In genomic region chr4:145734051-145734450, GRCh38 we compare ENCODE assay signal across 11 cellular contexts. TPM values are rescaled to one million over a fixed set of nuclear protein-coding genes. Genes with fewer than 3 reads are reported as not detected.
DNase-seq lines count a peak whose midpoint lies in the region; ATAC-seq and TF ChIP-seq lines count a peak whose summit lies in the region.
"Had no signal": no experiment of that assay in that cellular context is flagged by ENCODE, and none has a peak within 500 bp of the region (broad histone marks: within the 10 kb centered on the region; RNA-seq: fewer than 3 reads in every experiment).

No MANE protein-coding gene starts in this region.

- no peaks in the 10 kb centered on the region for H3K36me3 Mint-ChIP-seq in activated naive CD4-positive, alpha-beta T cell treated with anti-CD3 and anti-CD28 coated beads for 36 hours (ENCODE audit: low read depth)

- ATAC-seq in body of pancreas (no peak), HG03378 (IDR thresholded peaks at IDR 0.05; ENCODE audit: unreplicated experiment) (no peak)

- no peak for TF ChIP-seq EP300 in transverse colon (IDR thresholded peaks at IDR 0.05; ENCODE audit: low read depth)

- no peak overlapping the region for H3K27ac Mint-ChIP-seq in activated naive CD4-positive, alpha-beta T cell treated with anti-CD3 and anti-CD28 coated beads for 36 hours

- H2BK5ac ChIP-seq in mesendoderm (ENCODE audit: low read length): peak overlapping the region; percentile 48

- H3K4me3 ChIP-seq in body of pancreas (no peak overlapping the region), mesendoderm (ENCODE audit: low read length) (no peak overlapping the region), transverse colon (peak overlapping the region in 2 of 4 donors; percentile 16 to 59)

- intact Hi-C loops in activated naive CD4-positive, alpha-beta T cell treated with anti-CD3 and anti-CD28 coated beads for 36 hours (cut with micrococcal nuclease): loop anchor here (5.0 to 10.0 kb wide), 4 partner anchors 249 to 1883 kb away; partner anchors contain the start of genes SLC10A7, SMAD1 and TMEM184C
- intact Hi-C loops in body of pancreas (cut with DNase I): no loop called here
- intact Hi-C loops in transverse colon (cut with DNase I; ENCODE audit: low total_unique reads): loop anchor here (10.0 kb wide), 1 partner anchor 201 kb away; the partner anchor contains the start of gene ZNF827

- no peak for DNase-seq in activated naive CD4-positive, alpha-beta T cell treated with anti-CD3 and anti-CD28 coated beads for 36 hours
- DNase-seq in activated naive CD4-positive, alpha-beta T cell (lab: John Stamatoyannopoulos, UW): no peak
- DNase-seq in body of pancreas: no peak
- peak; percentile 18 for DNase-seq in mesendoderm
- DNase-seq in transverse colon: no peak
- no peak for DNase-seq in SW480 (ENCODE audit: low spot score)
- no peak for DNase-seq in dedifferentiated amniotic fluid mesenchymal stem cell (ENCODE audit: extremely low spot score)
- DNase-seq: NCI-H2171 had no signal

- H2BK120ac ChIP-seq in mesendoderm (ENCODE audit: low read depth, low read length): no peak overlapping the region

- H4K8ac ChIP-seq in mesendoderm (ENCODE audit: low read depth, low read length): no peak overlapping the region

- H3K79me2 ChIP-seq in mesendoderm (ENCODE audit: control insufficient read depth, insufficient read depth, low read length): no peaks in the 10 kb centered on the region

- H3K4ac ChIP-seq in mesendoderm (ENCODE audit: low read depth, low read length): peak overlapping the region; percentile 97

- no peaks in the 10 kb centered on the region for H3K9me3 Mint-ChIP-seq in activated naive CD4-positive, alpha-beta T cell treated with anti-CD3 and anti-CD28 coated beads for 36 hours

- H3K4me1 ChIP-seq in body of pancreas: peaks cover 59% of the 10 kb centered on the region
- peaks cover 33% of the 10 kb centered on the region for H3K4me1 ChIP-seq in mesendoderm (ENCODE audit: control insufficient read depth, low read depth, low read length)
- H3K4me1 ChIP-seq in transverse colon: peaks cover 17 to 62% (median 49%) of the 10 kb centered on the region in 4 donors

- H3K23ac ChIP-seq in mesendoderm (ENCODE audit: low read length): peak overlapping the region; percentile 7

- H2AK5ac ChIP-seq in mesendoderm (ENCODE audit: low read length): peak overlapping the region; percentile 55

- H3K56ac ChIP-seq in mesendoderm (ENCODE audit: low read length): peak overlapping the region; percentile 68

- CTCF ChIA-PET in activated naive CD4-positive, alpha-beta T cell treated with anti-CD3 and anti-CD28 coated beads for 36 hours (lab: Charles Lee): interaction anchor here (0.6 kb wide), 1 partner anchor 466 kb away, joined by 3 read pairs; no protein-coding TSS in a partner anchor

- TF ChIP-seq POLR2A in body of pancreas (IDR thresholded peaks at IDR 0.05) (no peak), transverse colon (IDR thresholded peaks at IDR 0.05) (no peak)

- H3K4me1 Mint-ChIP-seq in activated naive CD4-positive, alpha-beta T cell treated with anti-CD3 and anti-CD28 coated beads for 36 hours (ENCODE audit: low read depth): peaks cover 7% of the 10 kb centered on the region

- H3K36me3 ChIP-seq in body of pancreas (replicated peaks in 1 of 2; ENCODE audit: insufficient read depth in 1 of 2, low read depth in 2 of 2): no peaks in the 10 kb centered on the region
- H3K36me3 ChIP-seq in mesendoderm (ENCODE audit: control insufficient read depth, insufficient read depth, low read length): no peaks in the 10 kb centered on the region
- H3K36me3 ChIP-seq in transverse colon: no peaks in the 10 kb centered on the region

- in situ Hi-C loops in transverse colon (cut with MboI; ENCODE audit: low pct_ligation_motif_present in 1 of 4, low pct_unique_long_range_greater_than_20kb in 1 of 4, low sequenced_read_pairs in 3 of 4): no loop called here

- H3K27me3 ChIP-seq in body of pancreas (no peaks in the 10 kb centered on the region), mesendoderm (ENCODE audit: insufficient read depth, low read length, poor library complexity) (no peaks in the 10 kb centered on the region), transverse colon (no peaks in the 10 kb centered on the region)

- 60 to 70% methylated on average over 7 of the region's 7 CpGs for WGBS in body of pancreas, 2 donors
- no CpG with 5 or more reads among the region's 7 CpGs for WGBS in mesendoderm (ENCODE audit: extremely low coverage, insufficient coverage, low lambda C conversion rate)
- 46 to 67% methylated on average over 7 of the region's 7 CpGs for WGBS in transverse colon (ENCODE audit: low coverage in 1 of 2), 2 donors

- H3K27ac ChIP-seq in body of pancreas: peak overlapping the region; percentile 94 to 99 (median 98)
- H3K27ac ChIP-seq in mesendoderm (ENCODE audit: low read depth, low read length): peak overlapping the region; percentile 100
- H3K27ac ChIP-seq in transverse colon: peak overlapping the region; percentile 92 to 96 (median 93)

- H4K5ac ChIP-seq in mesendoderm (ENCODE audit: low read length): no peak overlapping the region

- no peak overlapping the region for H3K4me2 ChIP-seq in mesendoderm (ENCODE audit: low read length)

- no peak overlapping the region for H3K9ac ChIP-seq in mesendoderm (ENCODE audit: low read length)

- no peaks in the 10 kb centered on the region for H3K79me1 ChIP-seq in mesendoderm (ENCODE audit: low read length)

- H3K4me3 Mint-ChIP-seq in activated naive CD4-positive, alpha-beta T cell treated with anti-CD3 and anti-CD28 coated beads for 36 hours: peak overlapping the region; percentile 75

- H3K9me3 ChIP-seq in body of pancreas: no peaks in the 10 kb centered on the region
- H3K9me3 ChIP-seq in transverse colon: no peaks in the 10 kb centered on the region

- peak overlapping the region; percentile 46 for H2BK15ac ChIP-seq in mesendoderm (replicated peaks; ENCODE audit: low read depth)

- TF ChIP-seq CTCF in body of pancreas (IDR thresholded peaks at IDR 0.05) (no peak), transverse colon (IDR thresholded peaks at IDR 0.05) (no peak)

- peak overlapping the region; percentile 92 for H3K18ac ChIP-seq in mesendoderm (ENCODE audit: low read length)

- H3K27me3 Mint-ChIP-seq in activated naive CD4-positive, alpha-beta T cell treated with anti-CD3 and anti-CD28 coated beads for 36 hours (ENCODE audit: low read depth): peaks cover 10% of the 10 kb centered on the region

RNA-seq across cellular contexts. Expression of gene C4orf51, which starts 54.1 kb away (rescaled TPM):
- total RNA-seq in activated naive CD4-positive, alpha-beta T cell treated with anti-CD3 and anti-CD28 coated beads for 36 hours: not detected
- total RNA-seq in body of pancreas (not detected), transverse colon (not detected)
- polyA plus RNA-seq in mesendoderm (2013, experiment 1 of 2): 2.5 TPM
- 2.2 TPM for polyA plus RNA-seq in mesendoderm (2013, experiment 2 of 2)
- total RNA-seq: mononuclear cell, temporal lobe had no signal
